ENCODE assay signal across 6 cellular contexts in the genomic region with DNA sequence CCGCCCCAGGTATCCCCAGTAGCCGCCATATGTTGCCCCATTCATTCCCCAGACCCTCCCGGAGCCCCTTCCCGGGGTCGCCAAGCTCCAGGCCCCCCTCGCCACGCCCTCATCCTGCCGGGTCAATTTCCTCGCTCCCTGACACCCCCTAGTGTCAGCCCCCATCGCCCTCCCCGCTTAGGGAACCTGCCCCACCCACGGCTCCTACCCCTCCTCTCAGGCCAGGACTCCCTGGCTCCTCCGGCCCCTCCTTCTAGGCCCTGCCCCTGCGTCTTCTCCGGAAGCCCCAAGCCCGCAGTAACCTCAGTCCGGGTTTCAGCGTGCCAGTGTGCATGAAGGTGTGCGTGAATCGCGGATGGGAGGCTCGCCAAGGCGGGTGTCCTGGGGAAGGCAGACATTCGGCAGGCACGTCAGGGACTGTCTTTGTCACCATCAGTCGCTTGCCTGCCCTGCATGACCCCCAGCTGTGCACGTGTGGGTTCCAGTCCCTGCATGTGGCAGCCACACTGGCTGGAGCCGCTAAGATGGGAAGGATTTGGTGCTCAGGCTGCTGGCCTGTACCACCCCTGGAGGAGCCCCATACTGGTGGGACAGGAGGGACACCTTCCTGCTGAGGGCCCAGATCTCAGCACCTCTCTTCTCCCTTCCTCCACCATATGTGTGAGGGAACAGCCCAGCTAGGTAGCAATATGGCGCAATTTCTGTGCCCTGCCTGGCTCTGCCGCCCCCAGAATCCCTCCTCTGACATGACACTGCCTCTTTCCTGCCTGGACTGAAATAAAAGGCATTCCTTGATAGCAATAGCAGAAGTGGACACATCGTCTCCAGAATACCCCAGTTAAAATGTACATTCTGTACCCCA. TPM values are rescaled to one million over a fixed set of nuclear protein-coding genes. Genes with fewer than 3 reads are reported as not detected.
DNase-seq lines count a peak whose midpoint lies in the region; ATAC-seq, FAIRE-seq and TF ChIP-seq lines count a peak whose summit lies in the region.

No MANE protein-coding gene starts in this region.

- H3K9me3 ChIP-seq in A549 (no peaks in the 10 kb centered on the region), cardiac muscle cell (ENCODE audit: low read depth) (no peaks in the 10 kb centered on the region), testis (no peaks in the 10 kb centered on the region)

- no peak for FAIRE-seq in A549 (lab: Jason Lieb, UNC)

- peak overlapping the region; percentile 57 for H3K4me3 ChIP-seq in A549
- H3K4me3 ChIP-seq in cardiac muscle cell = peak overlapping the region; percentile 31
- peak overlapping the region; percentile 38 to 57 for H3K4me3 ChIP-seq in testis

- H3K4me1 ChIP-seq in A549 = peaks cover 6% of the 10 kb centered on the region; the same call in 1 of the 3 replicates
- peaks cover 4% of the 10 kb centered on the region for H3K4me1 ChIP-seq in cardiac muscle cell (ENCODE audit: low read depth)
- peaks cover 13% of the 10 kb centered on the region for H3K4me1 ChIP-seq in testis

- peak; percentile 12 to 48; a peak in 3 of 6 replicates for ATAC-seq in A549
- peak; percentile 25 for ATAC-seq in GM21529 (IDR thresholded peaks at IDR 0.05; ENCODE audit: unreplicated experiment)

- H3K27ac ChIP-seq in A549 = peak overlapping the region in 1 of 2 experiments; percentile 73; a peak in 2 of 6 replicates
- H3K27ac ChIP-seq in cardiac muscle cell = no peak overlapping the region
- no peak overlapping the region for H3K27ac ChIP-seq in testis

- 61% methylated on average over 10 of the region's 31 CpGs for WGBS in A549 (ENCODE audit: missing lambda C conversion rate)
- 10 to 13% methylated on average over 16 to 31 of the region's 31 CpGs for WGBS in testis, 2 donors

- intact Hi-C loops in testis (cut with DNase I; ENCODE audit: low total_unique reads) = no loop called here

- no peak for DNase-seq in A549 (ENCODE audit: low read depth in 1 of 2, low spot score in 1 of 2)
- peak; percentile 65 for DNase-seq in SK-N-DZ (ENCODE audit: low spot score)
- DNase-seq in cardiac muscle cell (ENCODE audit: low read depth in 1 of 2, low spot score in 1 of 2) = peak in 1 of 2 donors; percentile 35
- no peak for DNase-seq in testis
- no peak for DNase-seq in erythroblast (lab: John Stamatoyannopoulos, UW)

- no peak for TF ChIP-seq CTCF in A549 (IDR thresholded peaks at IDR 0.05)
- no peak for TF ChIP-seq CTCF in cardiac muscle cell (IDR thresholded peaks at IDR 0.05; ENCODE audit: low read depth, low read length)
- TF ChIP-seq CTCF in testis (IDR thresholded peaks at IDR 0.05) = no peak

- CTCF ChIA-PET in A549 (lab: Yijun Ruan, JAX) = interaction anchor here (2.4 to 4.8 kb wide), 3 partner anchors 9 to 22 kb away, joined by 10 to 43 read pairs (median 14); no protein-coding TSS in a partner anchor

- POLR2A ChIA-PET in A549 (lab: Yijun Ruan, JAX) = no interaction called here

- TF ChIP-seq POLR2A in A549 (IDR thresholded peaks at IDR 0.05; ENCODE audit: low read length) = no peak
- no peak for TF ChIP-seq POLR2A in testis (IDR thresholded peaks at IDR 0.05)
- TF ChIP-seq POLR2A in erythroblast (IDR thresholded peaks at IDR 0.05; ENCODE audit: low read length) = no peak

- no peak for TF ChIP-seq RAD21 in A549 (conservative IDR thresholded peaks at IDR 0.05 in 1 of 2, IDR thresholded peaks at IDR 0.05 in 1 of 2)

- no peak for TF ChIP-seq EP300 in A549 (IDR thresholded peaks at IDR 0.05)

- peaks cover 11% of the 10 kb centered on the region for H3K27me3 ChIP-seq in cardiac muscle cell
- no peaks in the 10 kb centered on the region for H3K27me3 ChIP-seq in testis

- no peaks in the 10 kb centered on the region for H3K36me3 ChIP-seq in cardiac muscle cell
- H3K36me3 ChIP-seq in testis (ENCODE audit: low read depth, missing control alignments) = no peaks in the 10 kb centered on the region

- H3K4me2 ChIP-seq in A549 = peak overlapping the region; percentile 94

RNA-seq across cellular contexts. Expression of gene DISP2, which starts 0.7 kb away (rescaled TPM):
- polyA plus RNA-seq in A549 (2011; rRNA removed) = 0.26 and 0.52 TPM in 2 replicates
- 0.11 and 0.22 TPM in 2 replicates for polyA plus RNA-seq in A549 (2012; cell fraction: cytosol; rRNA removed)
- 0.27 and 0.46 TPM in 2 replicates for polyA plus RNA-seq in A549 (2012; cell fraction: nucleus; rRNA removed)
- polyA plus RNA-seq in A549 (2017; fragmentation: RNase III; extraction: RNeasy Plus Mini Kit Qiagen cat#74134 plus additional on column Dnase treatment) = 0.39 to 0.82 TPM (median 0.56 TPM) in 3 replicates
- polyA minus RNA-seq in A549 (2011; rRNA and poly(A)+ RNA removed) = 0.17 and 0.39 TPM in 2 replicates
- 1.2 and 1.4 TPM in 2 replicates for polyA plus RNA-seq in SK-N-DZ (2014; cell fraction: cytosol; rRNA removed)
- polyA plus RNA-seq in SK-N-DZ (2014; cell fraction: nucleus; rRNA removed) = 1.0 and 1.7 TPM in 2 replicates
- 0.15 and 0.21 TPM in 2 replicates for total RNA-seq in cardiac muscle cell
- 0.05 TPM in 1 of 2 replicates, not detected in the other for polyA plus RNA-seq in cardiac muscle cell
- total RNA-seq in testis = 1 to 10 TPM; 4.4 to 7.6 TPM
- polyA plus RNA-seq in testis (ENCODE audit: insufficient read depth, low read depth, low replicate concordance) = 3.0 TPM

RNA-seq across cellular contexts. Expression of gene PHGR1, which starts 7.9 kb away (rescaled TPM):
- polyA plus RNA-seq in A549 (2011; rRNA removed) (not detected in 2 replicates), A549 (2017; fragmentation: RNase III; extraction: RNeasy Plus Mini Kit Qiagen cat#74134 plus additional on column Dnase treatment) (not detected in 3 replicates), cardiac muscle cell (not detected in 2 replicates), testis (ENCODE audit: insufficient read depth, low read depth, low replicate concordance) (not detected)
- polyA plus RNA-seq in A549 (2012; cell fraction: cytosol; rRNA removed) = not detected in 2 replicates
- polyA plus RNA-seq in A549 (2012; cell fraction: nucleus; rRNA removed) = not detected in 2 replicates
- polyA minus RNA-seq in A549 (2011; rRNA and poly(A)+ RNA removed) = not detected in 2 replicates
- polyA plus RNA-seq in SK-N-DZ (2014; cell fraction: cytosol; rRNA removed) = not detected in 2 replicates
- not detected in 2 replicates for polyA plus RNA-seq in SK-N-DZ (2014; cell fraction: nucleus; rRNA removed)
- total RNA-seq in cardiac muscle cell (not detected in 2 replicates), testis (not detected)

RNA-seq across cellular contexts. Expression of gene CCDC9B, which starts 18.0 kb away (rescaled TPM):
- polyA plus RNA-seq in A549 (2011; rRNA removed) (1.9 and 2.8 TPM in 2 replicates), A549 (2017; fragmentation: RNase III; extraction: RNeasy Plus Mini Kit Qiagen cat#74134 plus additional on column Dnase treatment) (23.4 to 28.7 TPM (median 27.4 TPM) in 3 replicates), cardiac muscle cell (12.5 and 14.6 TPM in 2 replicates), testis (ENCODE audit: insufficient read depth, low read depth, low replicate concordance) (20.4 TPM)
- 1.5 and 1.8 TPM in 2 replicates for polyA plus RNA-seq in A549 (2012; cell fraction: cytosol; rRNA removed)
- 7.4 and 26.8 TPM in 2 replicates for polyA plus RNA-seq in A549 (2012; cell fraction: nucleus; rRNA removed)
- 8.3 and 9.8 TPM in 2 replicates for polyA minus RNA-seq in A549 (2011; rRNA and poly(A)+ RNA removed)
- polyA plus RNA-seq in SK-N-DZ (2014; cell fraction: cytosol; rRNA removed) = 0.39 and 2.8 TPM in 2 replicates
- 4.7 and 9.8 TPM in 2 replicates for polyA plus RNA-seq in SK-N-DZ (2014; cell fraction: nucleus; rRNA removed)
- total RNA-seq in cardiac muscle cell (8.2 and 9.6 TPM in 2 replicates), testis (10 to 100 TPM; 36.8 to 38.9 TPM)

RNA-seq across cellular contexts. Expression of gene KNSTRN, which starts 23.8 kb away (rescaled TPM):
- 41.2 and 50.3 TPM in 2 replicates for polyA plus RNA-seq in A549 (2011; rRNA removed)
- 23.9 and 25.0 TPM in 2 replicates for polyA plus RNA-seq in A549 (2012; cell fraction: cytosol; rRNA removed)
- 12.3 and 14.0 TPM in 2 replicates for polyA plus RNA-seq in A549 (2012; cell fraction: nucleus; rRNA removed)
- polyA plus RNA-seq in A549 (2017; fragmentation: RNase III; extraction: RNeasy Plus Mini Kit Qiagen cat#74134 plus additional on column Dnase treatment) = 45.0 to 52.6 TPM (median 48.0 TPM) in 3 replicates
- 26.1 and 32.3 TPM in 2 replicates for polyA minus RNA-seq in A549 (2011; rRNA and poly(A)+ RNA removed)
- polyA plus RNA-seq in SK-N-DZ (2014; cell fraction: cytosol; rRNA removed) = 176 and 184 TPM in 2 replicates
- 115 and 116 TPM in 2 replicates for polyA plus RNA-seq in SK-N-DZ (2014; cell fraction: nucleus; rRNA removed)
- 25.6 and 84.3 TPM in 2 replicates for total RNA-seq in cardiac muscle cell
- polyA plus RNA-seq in cardiac muscle cell = 23.0 and 76.5 TPM in 2 replicates
- 10 to 100 TPM; 39.6 to 66.9 TPM for total RNA-seq in testis
- 125 TPM for polyA plus RNA-seq in testis (ENCODE audit: insufficient read depth, low read depth, low replicate concordance)

RNA-seq across cellular contexts. Expression of gene INAFM2, which starts 35.2 kb away (rescaled TPM):
- polyA plus RNA-seq in A549 (2011; rRNA removed) (2.8 and 3.5 TPM in 2 replicates), A549 (2017; fragmentation: RNase III; extraction: RNeasy Plus Mini Kit Qiagen cat#74134 plus additional on column Dnase treatment) (3.3 to 3.9 TPM (median 3.8 TPM) in 3 replicates), cardiac muscle cell (186 and 330 TPM in 2 replicates), testis (ENCODE audit: insufficient read depth, low read depth, low replicate concordance) (43.4 TPM)
- 0.98 and 1.6 TPM in 2 replicates for polyA plus RNA-seq in A549 (2012; cell fraction: cytosol; rRNA removed)
- polyA plus RNA-seq in A549 (2012; cell fraction: nucleus; rRNA removed) = 1.0 and 1.2 TPM in 2 replicates
- 0.74 and 1.2 TPM in 2 replicates for polyA minus RNA-seq in A549 (2011; rRNA and poly(A)+ RNA removed)
- polyA plus RNA-seq in SK-N-DZ (2014; cell fraction: cytosol; rRNA removed) = 13.1 and 14.5 TPM in 2 replicates
- polyA plus RNA-seq in SK-N-DZ (2014; cell fraction: nucleus; rRNA removed) = 9.4 and 9.9 TPM in 2 replicates
- total RNA-seq in cardiac muscle cell (133 and 217 TPM in 2 replicates), testis (10 to 100 TPM; 31.8 to 49.8 TPM)
